ENCODE assay signal across 7 cellular contexts in the genomic region with DNA sequence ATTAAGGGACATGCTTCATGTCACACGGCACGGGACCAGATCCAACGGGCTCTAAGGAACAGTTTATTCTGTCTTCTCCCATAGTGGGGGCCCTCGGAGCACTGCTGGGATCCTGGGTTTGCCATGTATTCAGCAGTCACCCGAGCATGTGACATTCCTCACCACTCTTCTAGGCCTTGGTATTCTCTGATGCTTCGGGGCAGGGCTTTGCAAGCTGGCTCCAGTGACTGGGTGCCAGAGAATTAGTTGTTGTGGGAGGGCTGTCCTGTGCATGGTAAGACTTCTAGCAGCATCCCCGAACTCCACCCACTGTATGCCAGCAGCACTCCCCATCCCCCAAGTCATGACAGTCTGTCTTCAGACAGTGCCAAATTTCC. TPM values are rescaled to one million over a fixed set of nuclear protein-coding genes. Genes with fewer than 3 reads are reported as not detected.
A peak's percentile ranks its signal among the peaks of the same experiment; 100 is the strongest.
DNase-seq lines count a peak whose midpoint lies in the region; ATAC-seq and TF ChIP-seq lines count a peak whose summit lies in the region.

No MANE protein-coding gene starts in this region.

- peak overlapping the region; percentile 37 for H4K91ac ChIP-seq in IMR-90 (ENCODE audit: insufficient read depth, low read depth, low read length)

- H3K4me3 ChIP-seq in IMR-90 (ENCODE audit: insufficient read depth, low read depth, low read length) (no peak overlapping the region), brain microvascular endothelial cell (ENCODE audit: low read depth, low read length) (no peak overlapping the region), upper lobe of left lung (no peak overlapping the region)

- peak overlapping the region; percentile 46 for H2AFZ ChIP-seq in IMR-90 (replicated peaks; ENCODE audit: low read length, poor library complexity)

- H3K27me3 Mint-ChIP-seq in activated T-helper 17 cell treated with anti-CD3 and anti-CD28 coated beads, Interleukin-2, amount 50 U/mL, for 72 hours = no peaks in the 10 kb centered on the region

- peaks cover 4% of the 10 kb centered on the region; the same call in 1 of the 2 replicates for H3K27me3 ChIP-seq in IMR-90 (ENCODE audit: control insufficient read depth, insufficient read depth, low read length)
- peaks cover 5% of the 10 kb centered on the region for H3K27me3 ChIP-seq in brain microvascular endothelial cell (replicated peaks)
- no peaks in the 10 kb centered on the region for H3K27me3 ChIP-seq in upper lobe of left lung

- H4K5ac ChIP-seq in IMR-90 (ENCODE audit: low read depth, low read length) = peak overlapping the region; percentile 25

- no peaks in the 10 kb centered on the region for H3K4me1 Mint-ChIP-seq in activated T-helper 17 cell treated with anti-CD3 and anti-CD28 coated beads, Interleukin-2, amount 50 U/mL, for 72 hours

- in situ Hi-C loops in IMR-90 (cut with MboI; ENCODE audit: low sequenced_read_pairs) (no loop called here), brain microvascular endothelial cell (cut with HindIII; ENCODE audit: low pct_ligation_motif_present, low sequenced_read_pairs) (no loop called here)

- no peak overlapping the region for H2AK9ac ChIP-seq in IMR-90 (replicated peaks; ENCODE audit: low read depth, low read length, poor library complexity)

- dilution Hi-C loops in IMR-90 (cut with HindIII; ENCODE audit: low sequenced_read_pairs, unreplicated experiment) = no loop called here

- no peaks in the 10 kb centered on the region for H3K79me1 ChIP-seq in IMR-90 (ENCODE audit: low read depth in 1 of 2, low read length in 2 of 2)

- no peaks in the 10 kb centered on the region for H3K36me3 Mint-ChIP-seq in activated T-helper 17 cell treated with anti-CD3 and anti-CD28 coated beads, Interleukin-2, amount 50 U/mL, for 72 hours (ENCODE audit: low read depth)

- POLR2A ChIA-PET in IMR-90 (lab: Charles Lee; ENCODE audit: unreplicated experiment) = no interaction called here

- peak overlapping the region; percentile 4 to 48 for H4K8ac ChIP-seq in IMR-90 (ENCODE audit: low read depth in 2 of 2, low read length in 2 of 2)

- peak overlapping the region; percentile 47; the same call in 1 of the 3 replicates for H2BK15ac ChIP-seq in IMR-90 (ENCODE audit: low read depth, low read length)

- H3K9me1 ChIP-seq in IMR-90 (ENCODE audit: insufficient read depth, low read length) = peaks cover 5% of the 10 kb centered on the region; the same call in 1 of the 2 replicates

- WGBS in IMR-90 (ENCODE audit: extremely low coverage in 2 of 2, insufficient read length in 1 of 2), 2 experiments = no CpG with 5 or more reads among the region's 7 CpGs
- WGBS in upper lobe of left lung, 2 donors = 52 to 66% methylated on average over 7 of the region's 7 CpGs

- CTCF ChIA-PET in IMR-90 (lab: Yijun Ruan, JAX) = interaction anchor here (1.5 to 1.7 kb wide), 2 partner anchors 8 to 13 kb away, joined by 4 to 6 read pairs; no protein-coding TSS in a partner anchor

- H2AK5ac ChIP-seq in IMR-90 (ENCODE audit: low read depth, low read length) = peak overlapping the region; percentile 25

- H3K9me3 ChIP-seq in IMR-90 (ENCODE audit: control insufficient read depth, insufficient read depth, low read length) (no peaks in the 10 kb centered on the region), upper lobe of left lung (no peaks in the 10 kb centered on the region)

- H3K27ac ChIP-seq in IMR-90 (ENCODE audit: insufficient read depth, low read length) = peak overlapping the region; percentile 39; the same call in 1 of the 2 replicates
- H3K27ac ChIP-seq in brain microvascular endothelial cell = peak overlapping the region; percentile 64
- H3K27ac ChIP-seq in upper lobe of left lung = peak overlapping the region; percentile 23 to 78 (median 68)

- no peak for TF ChIP-seq POLR2A in IMR-90 (IDR thresholded peaks at IDR 0.05; ENCODE audit: low read depth, low read length)
- TF ChIP-seq POLR2A in upper lobe of left lung (IDR thresholded peaks at IDR 0.05) = no peak

- 0 out of 2 replicates have a peak overlapping the region, but pooled peaks have one; percentile 6 for H3K4me2 ChIP-seq in IMR-90 (ENCODE audit: low read depth, low read length)

- 0 out of 2 replicates have a peak overlapping the region, but pooled peaks have one; percentile 26 for H3K14ac ChIP-seq in IMR-90 (replicated peaks; ENCODE audit: low read depth, low read length)

- H3K36me3 ChIP-seq in IMR-90 (ENCODE audit: control insufficient read depth, insufficient read depth, low read length) = no peaks in the 10 kb centered on the region
- no peaks in the 10 kb centered on the region for H3K36me3 ChIP-seq in brain microvascular endothelial cell (replicated peaks)
- no peaks in the 10 kb centered on the region for H3K36me3 ChIP-seq in upper lobe of left lung

- peak in 1 of 4 donors; percentile 17 for TF ChIP-seq EP300 in upper lobe of left lung (IDR thresholded peaks at IDR 0.05)

- intact Hi-C loops in IMR-90 (cut with micrococcal nuclease) = loop anchor here (2.0 kb wide), 1 partner anchor 28 kb away; no protein-coding TSS in a partner anchor

- H3K9ac ChIP-seq in IMR-90 (ENCODE audit: low read depth, low read length) = peak overlapping the region; percentile 10

- no peak overlapping the region for H3K56ac ChIP-seq in IMR-90 (ENCODE audit: extremely low read depth, insufficient read depth, low read length)

- H2BK20ac ChIP-seq in IMR-90 (ENCODE audit: low read depth, low read length) = peak overlapping the region; percentile 60; the same call in 1 of the 2 replicates

- peak overlapping the region; percentile 59; the same call in 1 of the 2 replicates for H2BK120ac ChIP-seq in IMR-90 (ENCODE audit: low read depth, low read length)

- peak overlapping the region; percentile 52 for H3K4ac ChIP-seq in IMR-90 (ENCODE audit: low read depth, low read length)

- no peak overlapping the region for H3K4me3 Mint-ChIP-seq in activated T-helper 17 cell treated with anti-CD3 and anti-CD28 coated beads, Interleukin-2, amount 50 U/mL, for 72 hours

- H3K18ac ChIP-seq in IMR-90 (ENCODE audit: low read depth, low read length) = peak overlapping the region; percentile 33

- TF ChIP-seq CTCF in IMR-90 (conservative IDR thresholded peaks at IDR 0.05; ENCODE audit: low read depth, low read length) (no peak), brain microvascular endothelial cell (IDR thresholded peaks at IDR 0.05; ENCODE audit: low read depth, low read length, missing control alignments) (no peak), upper lobe of left lung (IDR thresholded peaks at IDR 0.05) (no peak)

- DNase-seq in IMR-90 = peak; percentile 25
- DNase-seq in brain microvascular endothelial cell = peak; percentile 45
- DNase-seq in islet precursor cell = peak; percentile 82
- DNase-seq in upper lobe of left lung = no peak
- no peak for DNase-seq in NCI-H1417 (lab: John Stamatoyannopoulos, UW)
- DNase-seq in cerebellar cortex (ENCODE audit: low spot score) = no peak

- no peak overlapping the region for H3K23ac ChIP-seq in IMR-90 (ENCODE audit: low read depth, low read length)

- BruUV-seq in IMR-90 (replicated peaks; lab: Mats Ljungman, UMichigan) = no TSS peak

- H3K9me3 Mint-ChIP-seq in activated T-helper 17 cell treated with anti-CD3 and anti-CD28 coated beads, Interleukin-2, amount 50 U/mL, for 72 hours = no peaks in the 10 kb centered on the region

- no peak overlapping the region for H3K27ac Mint-ChIP-seq in activated T-helper 17 cell treated with anti-CD3 and anti-CD28 coated beads, Interleukin-2, amount 50 U/mL, for 72 hours

- peaks cover 5% of the 10 kb centered on the region; the same call in 1 of the 2 replicates for H3K4me1 ChIP-seq in IMR-90 (ENCODE audit: control insufficient read depth, insufficient read depth, low read length)
- H3K4me1 ChIP-seq in upper lobe of left lung = peaks cover 8 to 28% (median 15%) of the 10 kb centered on the region in 4 donors

- ATAC-seq in IMR-90 (ENCODE audit: low read depth) = peak; percentile 75
- peak; percentile 14 to 41 for ATAC-seq in upper lobe of left lung (ENCODE audit: low FRiP score in 2 of 2)
- no peak for ATAC-seq in activated T-helper 17 cell treated with anti-CD3 and anti-CD28 coated beads, Interleukin-2, amount 50 U/mL, for 72 hours (replicated peaks)

- H2BK5ac ChIP-seq in IMR-90 (ENCODE audit: low read depth, low read length, poor library complexity, severe bottlenecking) = peak overlapping the region; percentile 33

- no peak for TF ChIP-seq RAD21 in IMR-90 (IDR thresholded peaks at IDR 0.05; ENCODE audit: low read length)

- H4K20me1 ChIP-seq in IMR-90 (ENCODE audit: insufficient read depth, low read length) = no peaks in the 10 kb centered on the region; the same call in 1 of the 2 replicates

TF ChIP-seq in IMR-90, 13 proteins besides CTCF, POLR2A, EP300 and RAD21:
- TF ChIP-seq SMC3 (IDR thresholded peaks at IDR 0.05; ENCODE audit: low read depth, low read length) (no peak), CHD1 (IDR thresholded peaks at IDR 0.05; ENCODE audit: low read depth, low read length) (no peak), RCOR1 (IDR thresholded peaks at IDR 0.05; ENCODE audit: insufficient replicate concordance, low read length) (no peak), RFX5 (IDR thresholded peaks at IDR 0.05; ENCODE audit: low read depth, low read length) (no peak), MAFK (IDR thresholded peaks at IDR 0.05; ENCODE audit: low read depth, low read length) (no peak), MXI1 (IDR thresholded peaks at IDR 0.05; ENCODE audit: borderline replicate concordance, low read depth, low read length) (no peak), NFE2L2 (IDR thresholded peaks at IDR 0.05; ENCODE audit: low read depth, low read length) (no peak)
- TF ChIP-seq, protein P1, sequence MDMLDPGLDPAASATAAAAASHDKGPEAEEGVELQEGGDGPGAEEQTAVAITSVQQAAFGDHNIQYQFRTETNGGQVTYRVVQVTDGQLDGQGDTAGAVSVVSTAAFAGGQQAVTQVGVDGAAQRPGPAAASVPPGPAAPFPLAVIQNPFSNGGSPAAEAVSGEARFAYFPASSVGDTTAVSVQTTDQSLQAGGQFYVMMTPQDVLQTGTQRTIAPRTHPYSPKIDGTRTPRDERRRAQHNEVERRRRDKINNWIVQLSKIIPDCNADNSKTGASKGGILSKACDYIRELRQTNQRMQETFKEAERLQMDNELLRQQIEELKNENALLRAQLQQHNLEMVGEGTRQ (IDR thresholded peaks at IDR 0.05; ENCODE audit: low read depth, low read length) = no peak

RNA-seq across cellular contexts. Expression of a gene that starts 5.4 kb away (rescaled TPM):
- total RNA-seq in IMR-90 (2012; rRNA removed) = not detected in 2 replicates
- not detected in 2 replicates for polyA plus RNA-seq in IMR-90 (2012; rRNA removed)
- 0.12 TPM in 1 of 2 replicates, not detected in the other for polyA plus RNA-seq in IMR-90 (2012; cell fraction: cytosol; rRNA removed)
- polyA plus RNA-seq in IMR-90 (2012; cell fraction: nucleus; rRNA removed; ENCODE audit: low replicate concordance) = 0.02 and 0.13 TPM in 2 replicates
- 100 to 1,000 TPM in 3 of 6 donors, 10 to 100 TPM in 3; 44.9 to 168 (median 122) TPM for total RNA-seq in upper lobe of left lung
- total RNA-seq in activated T-helper 17 cell treated with anti-CD3 and anti-CD28 coated beads, Interleukin-2, amount 50 U/mL, for 72 hours = not detected

RNA-seq across cellular contexts. Expression of a gene that starts 25.1 kb away (rescaled TPM):
- total RNA-seq in IMR-90 (2012; rRNA removed) (not detected in 2 replicates), upper lobe of left lung (1 to 10 TPM; 1.0 to 2.7 (median 1.7) TPM)
- polyA plus RNA-seq in IMR-90 (2012; rRNA removed) = not detected in 2 replicates
- not detected in 2 replicates for polyA plus RNA-seq in IMR-90 (2012; cell fraction: cytosol; rRNA removed)
- not detected in 2 replicates for polyA plus RNA-seq in IMR-90 (2012; cell fraction: nucleus; rRNA removed; ENCODE audit: low replicate concordance)
- under 1 TPM; 0.09 to 0.11 TPM for total RNA-seq in activated T-helper 17 cell treated with anti-CD3 and anti-CD28 coated beads, Interleukin-2, amount 50 U/mL, for 72 hours

Comparison
In these comparisons a context has a peak if more than half of its experiments do, and no peak if none do; other contexts are left out.
1. DNase-seq: peak in IMR-90 (single experiment), brain microvascular endothelial cell (single experiment) and islet precursor cell (single experiment); none in upper lobe of left lung (0 of 2), NCI-H1417 (0 of 3) and cerebellar cortex (single experiment).
2. RNA of a gene that starts 5.4 kb away (total RNA-seq): 44.9 to 168 TPM in upper lobe of left lung; not detected in IMR-90 and not detected in activated T-helper 17 cell treated with anti-CD3 and anti-CD28 coated beads, Interleukin-2, amount 50 U/mL, for 72 hours; every median in the first group is over 10 times any median in the second.
3. Peak in every context shown above with its lines, with median percentiles within 50 percentile points of each other: H3K27ac ChIP-seq.